In genomic region chr1:21447311-21447710, GRCh38 we compare ENCODE assay signal across 19 cellular contexts. TPM values are rescaled to one million over a fixed set of nuclear protein-coding genes. Genes with fewer than 3 reads are reported as not detected.
DNase-seq lines count a peak whose midpoint lies in the region; ATAC-seq and TF ChIP-seq lines count a peak whose summit lies in the region.
"Had no signal": no experiment of that assay in that cellular context is flagged by ENCODE, and none has a peak within 500 bp of the region (broad histone marks: within the 10 kb centered on the region; RNA-seq: fewer than 3 reads in every experiment).

No MANE protein-coding gene starts in this region.

- TF ChIP-seq POLR2A in IMR-90 (IDR thresholded peaks at IDR 0.05; ENCODE audit: low read depth, low read length), result no peak

- intact Hi-C loops in IMR-90 (cut with micrococcal nuclease), result no loop called here

- H3K27me3 ChIP-seq in IMR-90 (ENCODE audit: control insufficient read depth, insufficient read depth, low read length) (no peaks in the 10 kb centered on the region), skeletal muscle satellite cell (ENCODE audit: control insufficient read depth, insufficient read depth, low read length) (no peaks in the 10 kb centered on the region)

- H3K9me1 ChIP-seq in IMR-90 (ENCODE audit: insufficient read depth, low read length), result peaks cover 21% of the 10 kb centered on the region

- H4K8ac ChIP-seq in IMR-90 (ENCODE audit: low read depth in 2 of 2, low read length in 2 of 2), result no peak overlapping the region

- WGBS in IMR-90 (ENCODE audit: extremely low coverage in 2 of 2, insufficient read length in 1 of 2), 2 experiments, result no CpG with 5 or more reads among the region's 5 CpGs

- H2AFZ ChIP-seq in IMR-90 (replicated peaks; ENCODE audit: low read length, poor library complexity), result no peak overlapping the region
- H2AFZ ChIP-seq: GM23248 had no signal

- H4K20me1 ChIP-seq in IMR-90 (ENCODE audit: insufficient read depth, low read length), result no peaks in the 10 kb centered on the region; the same call in 1 of the 2 replicates

- ATAC-seq in IMR-90 (ENCODE audit: low read depth) (no peak), GM18858 (IDR thresholded peaks at IDR 0.05; ENCODE audit: unreplicated experiment) (no peak), esophagus mucosa (no peak)
- ATAC-seq: GM12878 had no signal

- H3K4me3 ChIP-seq in IMR-90 (ENCODE audit: insufficient read depth, low read depth, low read length), result no peak overlapping the region
- peak overlapping the region; percentile 11; the same call in 1 of the 2 replicates for H3K4me3 ChIP-seq in SK-N-MC
- no peak overlapping the region for H3K4me3 ChIP-seq in fibroblast of mammary gland (ENCODE audit: control insufficient read depth, low read depth, low read length)
- H3K4me3 ChIP-seq in skeletal muscle satellite cell (ENCODE audit: low read length), result no peak overlapping the region
- H3K4me3 ChIP-seq: GM12878, GM23248 had no signal

- no peak overlapping the region for H3K23ac ChIP-seq in IMR-90 (ENCODE audit: low read depth, low read length)

- H3K56ac ChIP-seq in IMR-90 (ENCODE audit: extremely low read depth, insufficient read depth, low read length), result no peak overlapping the region

- no peak overlapping the region for H2AK5ac ChIP-seq in IMR-90 (ENCODE audit: low read depth, low read length)

- H2AK9ac ChIP-seq in IMR-90 (replicated peaks; ENCODE audit: low read depth, low read length, poor library complexity), result no peak overlapping the region

- TF ChIP-seq CTCF in IMR-90 (conservative IDR thresholded peaks at IDR 0.05; ENCODE audit: low read depth, low read length) (no peak), fibroblast of mammary gland (conservative IDR thresholded peaks at IDR 0.05; ENCODE audit: control insufficient read depth, insufficient read depth, low read depth, low read length) (no peak)

- no peak overlapping the region for H2BK120ac ChIP-seq in IMR-90 (ENCODE audit: low read depth, low read length)

- H4K5ac ChIP-seq in IMR-90 (ENCODE audit: low read depth, low read length), result no peak overlapping the region

- CTCF ChIA-PET in IMR-90 (lab: Yijun Ruan, JAX), result no interaction called here

- H2BK15ac ChIP-seq in IMR-90 (ENCODE audit: low read depth, low read length), result 0 out of 3 replicates have a peak overlapping the region, but pooled peaks have one; percentile 12

- peaks cover 21 to 36% of the 10 kb centered on the region in 2 experiments for H3K79me1 ChIP-seq in IMR-90 (ENCODE audit: low read depth in 1 of 2, low read length in 2 of 2)

- no peak overlapping the region for H2BK20ac ChIP-seq in IMR-90 (ENCODE audit: low read depth, low read length)

- no peak overlapping the region for H2BK5ac ChIP-seq in IMR-90 (ENCODE audit: low read depth, low read length, poor library complexity, severe bottlenecking)

- POLR2A ChIA-PET in IMR-90 (lab: Charles Lee; ENCODE audit: unreplicated experiment), result no interaction called here

- H3K27ac ChIP-seq in IMR-90 (ENCODE audit: insufficient read depth, low read length) (no peak overlapping the region), SK-N-MC (peak overlapping the region; percentile 91)
- H3K27ac ChIP-seq: GM23248 had no signal

- no peak overlapping the region for H4K91ac ChIP-seq in IMR-90 (ENCODE audit: insufficient read depth, low read depth, low read length)

- no peak overlapping the region for H3K9ac ChIP-seq in IMR-90 (ENCODE audit: low read depth, low read length)
- H3K9ac ChIP-seq in SK-N-MC (ENCODE audit: insufficient read length), result no peak overlapping the region
- H3K9ac ChIP-seq in skeletal muscle satellite cell (ENCODE audit: low read depth, low read length), result peak overlapping the region; percentile 40
- H3K9ac ChIP-seq: GM23248 had no signal

- dilution Hi-C loops in IMR-90 (cut with HindIII; ENCODE audit: low sequenced_read_pairs, unreplicated experiment), result no loop called here

- H3K36me3 ChIP-seq in IMR-90 (ENCODE audit: control insufficient read depth, insufficient read depth, low read length) (peaks cover 21% of the 10 kb centered on the region), SK-N-MC (ENCODE audit: insufficient read depth, low read length) (peaks cover 36% of the 10 kb centered on the region), skeletal muscle satellite cell (ENCODE audit: insufficient read depth, low read length) (peaks cover 7% of the 10 kb centered on the region)

- H3K9me3 ChIP-seq in IMR-90 (ENCODE audit: control insufficient read depth, insufficient read depth, low read length) (no peaks in the 10 kb centered on the region), SK-N-MC (ENCODE audit: low read depth, low read length) (no peaks in the 10 kb centered on the region), skeletal muscle satellite cell (replicated peaks; ENCODE audit: low read length) (no peaks in the 10 kb centered on the region)

- H3K14ac ChIP-seq in IMR-90 (replicated peaks; ENCODE audit: low read depth, low read length), result no peak overlapping the region

- DNase-seq in IMR-90 (no peak), SK-N-MC (ENCODE audit: low read depth, low spot score) (peak; percentile 51), fibroblast of mammary gland (ENCODE audit: low read depth) (peak; percentile 74), NCI-H69 (lab: John Stamatoyannopoulos, UW) (no peak)
- no peak for DNase-seq in effector CD8-positive, alpha-beta T cell (lab: John Stamatoyannopoulos, UW)
- DNase-seq: CD4-positive, CD25-positive, alpha-beta regulatory T cell; GM23248; H9; KG1; NCI-H1417; NCI-H1694 treated with DMSO at 0.1 percent for 48 hours; NCI-H2081 treated with DMSO at 0.1 percent for 48 hours; NCI-H2171 treated with DMSO at 0.1 percent for 48 hours; NCI-H524 treated with DMSO at 0.1 percent for 48 hours; Right ventricle myocardium superior had no signal

- peak overlapping the region; percentile 50; the same call in 1 of the 2 replicates for H3K18ac ChIP-seq in IMR-90 (ENCODE audit: low read depth, low read length)

- no peak for TF ChIP-seq RAD21 in IMR-90 (IDR thresholded peaks at IDR 0.05; ENCODE audit: low read length)

- H3K4me2 ChIP-seq in IMR-90 (ENCODE audit: low read depth, low read length) (no peak overlapping the region), skeletal muscle satellite cell (ENCODE audit: low read length) (peak overlapping the region; percentile 30)

- no TSS peak for BruUV-seq in IMR-90 (replicated peaks; lab: Mats Ljungman, UMichigan)

- H3K4ac ChIP-seq in IMR-90 (ENCODE audit: low read depth, low read length), result peak overlapping the region; percentile 3; the same call in 1 of the 2 replicates

- in situ Hi-C loops in IMR-90 (cut with MboI; ENCODE audit: low sequenced_read_pairs), result no loop called here

- H3K4me1 ChIP-seq in IMR-90 (ENCODE audit: control insufficient read depth, insufficient read depth, low read length), result peaks cover 22% of the 10 kb centered on the region
- peaks cover 32% of the 10 kb centered on the region for H3K4me1 ChIP-seq in skeletal muscle satellite cell (ENCODE audit: control insufficient read depth, insufficient read depth, low read length)

TF ChIP-seq in IMR-90, 13 proteins besides CTCF, POLR2A, EP300 and RAD21:
- TF ChIP-seq NFE2L2 (IDR thresholded peaks at IDR 0.05; ENCODE audit: low read depth, low read length) (no peak), ELK1 (IDR thresholded peaks at IDR 0.05; ENCODE audit: borderline replicate concordance, low read depth, low read length) (no peak), CEBPB (IDR thresholded peaks at IDR 0.05; ENCODE audit: low read depth, low read length) (no peak), MXI1 (IDR thresholded peaks at IDR 0.05; ENCODE audit: borderline replicate concordance, low read depth, low read length) (no peak), RCOR1 (IDR thresholded peaks at IDR 0.05; ENCODE audit: insufficient replicate concordance, low read length) (no peak), MAZ (IDR thresholded peaks at IDR 0.05; ENCODE audit: borderline replicate concordance, low read depth, low read length) (no peak), SMC3 (IDR thresholded peaks at IDR 0.05; ENCODE audit: low read depth, low read length) (no peak), CHD1 (IDR thresholded peaks at IDR 0.05; ENCODE audit: low read depth, low read length) (no peak), USF2 (IDR thresholded peaks at IDR 0.05; ENCODE audit: low read depth, low read length) (no peak), BHLHE40 (IDR thresholded peaks at IDR 0.05; ENCODE audit: low read depth, low read length) (no peak), FOS (IDR thresholded peaks at IDR 0.05; ENCODE audit: low read depth, low read length) (no peak), MAFK (IDR thresholded peaks at IDR 0.05; ENCODE audit: low read depth, low read length) (no peak)

RNA-seq across cellular contexts. Expression of gene NBPF3, which starts 7.4 kb away (rescaled TPM):
- total RNA-seq in IMR-90 (2012; rRNA removed), result 18.1 and 18.8 TPM in 2 replicates
- polyA plus RNA-seq in IMR-90 (2012; rRNA removed), result 6.7 and 8.7 TPM in 2 replicates
- 7.9 and 12.1 TPM in 2 replicates for polyA plus RNA-seq in IMR-90 (2012; cell fraction: cytosol; rRNA removed)
- polyA plus RNA-seq in IMR-90 (2012; cell fraction: nucleus; rRNA removed; ENCODE audit: low replicate concordance), result 13.9 and 33.7 TPM in 2 replicates
- total RNA-seq in skeletal muscle satellite cell (2012; rRNA removed), result 8.6 and 13.3 TPM in 2 replicates
- 6.7 TPM for total RNA-seq in esophagus mucosa

Comparison
In these comparisons a context has a peak if more than half of its experiments do, and no peak if none do; other contexts are left out.
1. DNase-seq: peak in SK-N-MC (single experiment) and fibroblast of mammary gland (single experiment); none in IMR-90 (single experiment), NCI-H69 (single experiment) and effector CD8-positive, alpha-beta T cell (single experiment).